1 cellular context compared by ENCODE assay signal in the genomic region with DNA sequence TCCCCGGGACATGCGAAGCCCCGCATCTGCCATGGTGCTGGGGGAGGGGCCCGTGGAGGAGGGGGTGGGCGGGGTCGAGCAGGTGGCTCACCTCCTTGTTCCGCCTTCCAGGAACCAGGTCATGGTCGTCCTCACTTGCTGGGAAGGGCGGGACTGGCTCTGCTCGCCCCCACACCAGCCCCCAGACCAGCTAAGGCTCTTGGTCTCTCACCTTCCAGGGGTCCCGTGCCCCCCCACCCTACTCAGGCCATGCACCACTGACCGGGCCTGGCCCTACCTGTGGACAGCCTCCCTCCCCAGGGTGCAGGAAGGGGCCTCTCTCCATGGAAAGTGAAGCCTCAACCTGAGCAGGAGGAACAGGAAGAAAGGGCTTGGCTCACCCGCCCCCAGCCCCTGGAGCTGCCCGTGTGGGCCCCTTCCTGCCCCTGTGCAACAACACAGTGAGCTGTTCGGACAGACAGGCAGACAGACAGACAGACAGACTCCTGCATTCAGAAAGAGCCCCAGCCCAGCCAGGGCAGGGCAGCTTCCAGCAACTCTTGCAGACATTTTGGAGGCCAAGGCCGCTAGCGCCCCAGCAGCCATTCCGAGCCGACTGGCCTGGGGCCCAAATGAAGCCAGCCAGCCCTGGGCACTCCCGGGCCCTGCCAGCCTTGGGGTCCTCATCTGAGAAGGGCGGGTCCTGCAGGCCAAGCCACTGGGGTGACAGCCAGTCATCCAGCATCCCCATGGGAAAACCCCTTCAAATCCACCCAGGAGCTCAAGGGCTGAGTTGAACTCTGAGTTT.
A peak's percentile ranks its signal among the peaks of the same experiment; 100 is the strongest.
TF ChIP-seq lines count a peak whose summit lies in the region.

No MANE protein-coding gene starts in this region.

TF ChIP-seq in H1, 55 proteins besides CTCF, POLR2A, EP300 and RAD21:
- TF ChIP-seq YY1 (IDR thresholded peaks at IDR 0.05; ENCODE audit: low read depth, low read length) (0 out of 2 replicates have a peak, but pooled peaks have one; percentile 22), CHD1 (IDR thresholded peaks at IDR 0.05; ENCODE audit: low read depth, low read length) (no peak)
